ENCODE assay signal across 9 cellular contexts in genomic region chr16:11297492-11298142, GRCh38. TPM values are rescaled to one million over a fixed set of nuclear protein-coding genes. Genes with fewer than 3 reads are reported as not detected.
DNase-seq lines count a peak whose midpoint lies in the region; FAIRE-seq and TF ChIP-seq lines count a peak whose summit lies in the region.
"Had no signal": no experiment of that assay in that cellular context is flagged by ENCODE, and none has a peak within 500 bp of the region (broad histone marks: within the 10 kb centered on the region; RNA-seq: fewer than 3 reads in every experiment).

No MANE protein-coding gene starts in this region.

- intact Hi-C loops in mammary epithelial cell (cut with micrococcal nuclease), result no loop called here

- H3K36me3 ChIP-seq in mammary epithelial cell (ENCODE audit: insufficient read depth, low read length), result no peaks in the 10 kb centered on the region

- TF ChIP-seq CTCF in VCaP (conservative IDR thresholded peaks at IDR 0.05) (peak; percentile 30), mammary epithelial cell (conservative IDR thresholded peaks at IDR 0.05 in 1 of 2, IDR thresholded peaks at IDR 0.05 in 1 of 2; ENCODE audit: extremely low read depth in 1 of 2, insufficient read depth in 1 of 2, low read depth in 1 of 2, low read length in 2 of 2) (peak in 1 of 2 donors; percentile 23)

- no TSS peak for BruUV-seq in mammary epithelial cell (replicated peaks; lab: Mats Ljungman, UMichigan)

- peak overlapping the region; percentile 86 for H3K4me2 ChIP-seq in mammary epithelial cell (ENCODE audit: insufficient read depth, low read depth, low read length)

- in situ Hi-C loops in mammary epithelial cell (cut with MboI; ENCODE audit: low sequenced_read_pairs in 2 of 2), result no loop called here

- peaks cover 13% of the 10 kb centered on the region for H3K4me1 ChIP-seq in mammary epithelial cell (ENCODE audit: insufficient read depth, low read length)

- dilution Hi-C loops in mammary epithelial cell (cut with HindIII; ENCODE audit: low sequenced_read_pairs), result loop anchor here (5.0 kb wide), 1 partner anchor 40 kb away; the partner anchor contains the start of gene SOCS1

- no peaks in the 10 kb centered on the region for H3K27me3 ChIP-seq in mammary epithelial cell (ENCODE audit: insufficient read depth, low read length)

- H3K9ac ChIP-seq in mammary epithelial cell (ENCODE audit: insufficient read depth, low read length), result no peak overlapping the region

- CTCF ChIA-PET in mammary epithelial cell (lab: Charles Lee; ENCODE audit: low non-redundant PET), result no interaction called here

- 20% methylated on average over 11 of the region's 19 CpGs for WGBS in mammary epithelial cell (ENCODE audit: low coverage, missing lambda C conversion rate)

- peak overlapping the region in 2 of 3 experiments; percentile 25 to 29 for H3K4me3 ChIP-seq in mammary epithelial cell (replicated peaks in 1 of 3; ENCODE audit: insufficient read depth in 1 of 3, low read depth in 2 of 3, low read length in 3 of 3)

- no peaks in the 10 kb centered on the region for H4K20me1 ChIP-seq in mammary epithelial cell (ENCODE audit: insufficient read depth, low read length)

- TF ChIP-seq POLR2A in GM12891 (IDR thresholded peaks at IDR 0.05; ENCODE audit: low read depth, low read length), result peak; percentile 29; the same call in 1 of the 2 replicates

- H2AFZ ChIP-seq in mammary epithelial cell (ENCODE audit: low read depth, low read length), result peak overlapping the region; percentile 88

- peak; percentile 96 for FAIRE-seq in GM12891 (lab: Jason Lieb, UNC)

- H3K79me2 ChIP-seq in mammary epithelial cell (ENCODE audit: insufficient read depth, low read length), result no peaks in the 10 kb centered on the region

- no peaks in the 10 kb centered on the region for H3K9me3 ChIP-seq in mammary epithelial cell (replicated peaks; ENCODE audit: insufficient read depth, low read length)

- DNase-seq in GM12891 (ENCODE audit: insufficient read length, low spot score) (peak; percentile 51), HCEC 1CT (peak; percentile 12), NCI-H1092 treated with DMSO at 0.1 percent for 48 hours (lab: John Stamatoyannopoulos, UW) (peak; percentile 72), mammary epithelial cell (no peak), kidney tubule cell (ENCODE audit: low spot score) (peak; percentile 64), ecto neural progenitor cell (ENCODE audit: low spot score) (no peak)
- DNase-seq in stimulated activated CD4-positive, alpha-beta T cell treated with anti-CD3 and anti-CD28 coated beads, Interleukin-4, amount 100 ng/mL, for 1 hour, result peak; percentile 56

- peak overlapping the region; percentile 92 for H3K27ac ChIP-seq in VCaP
- no peak overlapping the region for H3K27ac ChIP-seq in mammary epithelial cell (ENCODE audit: insufficient read depth, low read depth, low read length)

TF ChIP-seq in GM12891, 5 proteins besides CTCF, POLR2A, EP300 and RAD21:
- TF ChIP-seq SPI1 (IDR thresholded peaks at IDR 0.05; ENCODE audit: low read depth, low read length) (no peak), TAF1 (IDR thresholded peaks at IDR 0.05; ENCODE audit: low read depth, low read length) (no peak), POLR2AphosphoS5 (IDR thresholded peaks at IDR 0.05; ENCODE audit: low read depth, low read length) (no peak), POU2F2 (IDR thresholded peaks at IDR 0.05; ENCODE audit: low read depth, low read length) (peak; percentile 76), PAX5 (IDR thresholded peaks at IDR 0.05; ENCODE audit: insufficient read depth, low read length, severe bottlenecking) (no peak)

RNA-seq across cellular contexts. Expression of gene PRM1, which starts 16.5 kb away (rescaled TPM):
- polyA plus RNA-seq in GM12891 (2012; ENCODE audit: low read depth, missing spikeins), result not detected
- not detected for total RNA-seq in mammary epithelial cell
- not detected for polyA plus RNA-seq in mammary epithelial cell
- not detected for polyA minus RNA-seq in mammary epithelial cell
- total RNA-seq: lung microvascular endothelial cell had no signal

RNA-seq across cellular contexts. Expression of gene PRM2, which starts 21.3 kb away (rescaled TPM):
- polyA plus RNA-seq in GM12891 (2012; ENCODE audit: low read depth, missing spikeins), result not detected
- not detected for total RNA-seq in mammary epithelial cell
- polyA plus RNA-seq in mammary epithelial cell, result not detected
- not detected for polyA minus RNA-seq in mammary epithelial cell
- total RNA-seq: lung microvascular endothelial cell had no signal

RNA-seq across cellular contexts. Expression of gene PRM3, which starts 24.2 kb away (rescaled TPM):
- polyA plus RNA-seq in GM12891 (2012; ENCODE audit: low read depth, missing spikeins), result not detected
- not detected for total RNA-seq in mammary epithelial cell
- polyA plus RNA-seq in mammary epithelial cell, result not detected
- not detected for polyA minus RNA-seq in mammary epithelial cell
- total RNA-seq: lung microvascular endothelial cell had no signal

RNA-seq across cellular contexts. Expression of gene TNP2, which starts 28.5 kb away (rescaled TPM):
- polyA plus RNA-seq in GM12891 (2012; ENCODE audit: low read depth, missing spikeins), result not detected
- not detected for total RNA-seq in mammary epithelial cell
- polyA plus RNA-seq in mammary epithelial cell, result not detected
- polyA minus RNA-seq in mammary epithelial cell, result not detected
- total RNA-seq: lung microvascular endothelial cell had no signal

RNA-seq across cellular contexts. Expression of gene SOCS1, which starts 41.6 kb away (rescaled TPM):
- polyA plus RNA-seq in GM12891 (2012; ENCODE audit: low read depth, missing spikeins), result 8.3 TPM
- 1 to 10 TPM; 2.0 to 7.9 TPM for total RNA-seq in mammary epithelial cell
- polyA plus RNA-seq in mammary epithelial cell, result 3.5 TPM
- 1.4 TPM for polyA minus RNA-seq in mammary epithelial cell

Comparison
In these comparisons a context has a peak if more than half of its experiments do, and no peak if none do; other contexts are left out.
1. DNase-seq: peak in GM12891 (single experiment), HCEC 1CT (single experiment), NCI-H1092 treated with DMSO at 0.1 percent for 48 hours (single experiment), kidney tubule cell (single experiment) and stimulated activated CD4-positive, alpha-beta T cell treated with anti-CD3 and anti-CD28 coated beads, Interleukin-4, amount 100 ng/mL, for 1 hour (single experiment); none in mammary epithelial cell (single experiment) and ecto neural progenitor cell (single experiment).